8 cellular contexts compared by ENCODE assay signal in genomic region chr9:69325409-69326212, GRCh38. TPM values are rescaled to one million over a fixed set of nuclear protein-coding genes. Genes with fewer than 3 reads are reported as not detected.
DNase-seq lines count a peak whose midpoint lies in the region; ATAC-seq and TF ChIP-seq lines count a peak whose summit lies in the region.

No MANE protein-coding gene starts in this region.

- in situ Hi-C loops in G401 (cut with HindIII; ENCODE audit: low sequenced_read_pairs) = no loop called here

- no peak for TF ChIP-seq RAD21 in Ishikawa (IDR thresholded peaks at IDR 0.05; ENCODE audit: low read depth)

- ATAC-seq in HG03469 (IDR thresholded peaks at IDR 0.05; ENCODE audit: unreplicated experiment) = no peak

- TF ChIP-seq EP300 in Ishikawa (IDR thresholded peaks at IDR 0.05; ENCODE audit: borderline replicate concordance) = no peak

- no peaks in the 10 kb centered on the region for H3K9me3 ChIP-seq in ES-I3 (ENCODE audit: control insufficient read depth, insufficient read depth, low read length)

- TF ChIP-seq CTCF in fibroblast of pulmonary artery (IDR thresholded peaks at IDR 0.05; ENCODE audit: low read length, missing control alignments) = no peak

- H3K36me3 ChIP-seq in ES-I3 (ENCODE audit: insufficient read depth, low read length) = no peaks in the 10 kb centered on the region

- 0 out of 2 replicates have a peak, but pooled peaks cover 5% of the 10 kb centered on the region for H3K4me1 ChIP-seq in ES-I3 (ENCODE audit: insufficient read depth, low read length)

- peak overlapping the region; percentile 60; the same call in 1 of the 2 replicates for H3K9ac ChIP-seq in ES-I3 (ENCODE audit: low read depth, low read length)

- DNase-seq in fibroblast of pulmonary artery (ENCODE audit: low read depth) (no peak), occipital lobe (lab: John Stamatoyannopoulos, UW) (peak; percentile 2), LoVo (ENCODE audit: low spot score) (no peak), G401 (ENCODE audit: low spot score) (no peak)
- DNase-seq in activated CD4-positive, CD25-positive, alpha-beta regulatory T cell (lab: John Stamatoyannopoulos, UW) = no peak

- H3K4me3 ChIP-seq in fibroblast of pulmonary artery (replicated peaks; ENCODE audit: low read depth, low read length) = peak overlapping the region; percentile 24

TF ChIP-seq in Ishikawa, 13 proteins besides CTCF, POLR2A, EP300 and RAD21:
- TF ChIP-seq YY1 (IDR thresholded peaks at IDR 0.05; ENCODE audit: low read depth) = peak; percentile 19; the same call in 1 of the 2 replicates
- TF ChIP-seq ZBTB7A (IDR thresholded peaks at IDR 0.05; ENCODE audit: low read depth) = no peak

RNA-seq across cellular contexts. Expression of gene ENTREP1, which starts 0.6 kb away (rescaled TPM):
- 1.4 TPM for total RNA-seq in occipital lobe
- not detected in 2 replicates for total RNA-seq in G401 (2014; rRNA removed; shearing (Covaris generic))
